In genomic region chr13:28485551-28485950, GRCh38 we compare ENCODE assay signal across 2 cellular contexts.
TF ChIP-seq lines count a peak whose summit lies in the region.

No MANE protein-coding gene starts in this region.

TF ChIP-seq in GM23338, 12 proteins besides CTCF, POLR2A, EP300 and RAD21 (continued from another document):
- TF ChIP-seq, protein P1, sequence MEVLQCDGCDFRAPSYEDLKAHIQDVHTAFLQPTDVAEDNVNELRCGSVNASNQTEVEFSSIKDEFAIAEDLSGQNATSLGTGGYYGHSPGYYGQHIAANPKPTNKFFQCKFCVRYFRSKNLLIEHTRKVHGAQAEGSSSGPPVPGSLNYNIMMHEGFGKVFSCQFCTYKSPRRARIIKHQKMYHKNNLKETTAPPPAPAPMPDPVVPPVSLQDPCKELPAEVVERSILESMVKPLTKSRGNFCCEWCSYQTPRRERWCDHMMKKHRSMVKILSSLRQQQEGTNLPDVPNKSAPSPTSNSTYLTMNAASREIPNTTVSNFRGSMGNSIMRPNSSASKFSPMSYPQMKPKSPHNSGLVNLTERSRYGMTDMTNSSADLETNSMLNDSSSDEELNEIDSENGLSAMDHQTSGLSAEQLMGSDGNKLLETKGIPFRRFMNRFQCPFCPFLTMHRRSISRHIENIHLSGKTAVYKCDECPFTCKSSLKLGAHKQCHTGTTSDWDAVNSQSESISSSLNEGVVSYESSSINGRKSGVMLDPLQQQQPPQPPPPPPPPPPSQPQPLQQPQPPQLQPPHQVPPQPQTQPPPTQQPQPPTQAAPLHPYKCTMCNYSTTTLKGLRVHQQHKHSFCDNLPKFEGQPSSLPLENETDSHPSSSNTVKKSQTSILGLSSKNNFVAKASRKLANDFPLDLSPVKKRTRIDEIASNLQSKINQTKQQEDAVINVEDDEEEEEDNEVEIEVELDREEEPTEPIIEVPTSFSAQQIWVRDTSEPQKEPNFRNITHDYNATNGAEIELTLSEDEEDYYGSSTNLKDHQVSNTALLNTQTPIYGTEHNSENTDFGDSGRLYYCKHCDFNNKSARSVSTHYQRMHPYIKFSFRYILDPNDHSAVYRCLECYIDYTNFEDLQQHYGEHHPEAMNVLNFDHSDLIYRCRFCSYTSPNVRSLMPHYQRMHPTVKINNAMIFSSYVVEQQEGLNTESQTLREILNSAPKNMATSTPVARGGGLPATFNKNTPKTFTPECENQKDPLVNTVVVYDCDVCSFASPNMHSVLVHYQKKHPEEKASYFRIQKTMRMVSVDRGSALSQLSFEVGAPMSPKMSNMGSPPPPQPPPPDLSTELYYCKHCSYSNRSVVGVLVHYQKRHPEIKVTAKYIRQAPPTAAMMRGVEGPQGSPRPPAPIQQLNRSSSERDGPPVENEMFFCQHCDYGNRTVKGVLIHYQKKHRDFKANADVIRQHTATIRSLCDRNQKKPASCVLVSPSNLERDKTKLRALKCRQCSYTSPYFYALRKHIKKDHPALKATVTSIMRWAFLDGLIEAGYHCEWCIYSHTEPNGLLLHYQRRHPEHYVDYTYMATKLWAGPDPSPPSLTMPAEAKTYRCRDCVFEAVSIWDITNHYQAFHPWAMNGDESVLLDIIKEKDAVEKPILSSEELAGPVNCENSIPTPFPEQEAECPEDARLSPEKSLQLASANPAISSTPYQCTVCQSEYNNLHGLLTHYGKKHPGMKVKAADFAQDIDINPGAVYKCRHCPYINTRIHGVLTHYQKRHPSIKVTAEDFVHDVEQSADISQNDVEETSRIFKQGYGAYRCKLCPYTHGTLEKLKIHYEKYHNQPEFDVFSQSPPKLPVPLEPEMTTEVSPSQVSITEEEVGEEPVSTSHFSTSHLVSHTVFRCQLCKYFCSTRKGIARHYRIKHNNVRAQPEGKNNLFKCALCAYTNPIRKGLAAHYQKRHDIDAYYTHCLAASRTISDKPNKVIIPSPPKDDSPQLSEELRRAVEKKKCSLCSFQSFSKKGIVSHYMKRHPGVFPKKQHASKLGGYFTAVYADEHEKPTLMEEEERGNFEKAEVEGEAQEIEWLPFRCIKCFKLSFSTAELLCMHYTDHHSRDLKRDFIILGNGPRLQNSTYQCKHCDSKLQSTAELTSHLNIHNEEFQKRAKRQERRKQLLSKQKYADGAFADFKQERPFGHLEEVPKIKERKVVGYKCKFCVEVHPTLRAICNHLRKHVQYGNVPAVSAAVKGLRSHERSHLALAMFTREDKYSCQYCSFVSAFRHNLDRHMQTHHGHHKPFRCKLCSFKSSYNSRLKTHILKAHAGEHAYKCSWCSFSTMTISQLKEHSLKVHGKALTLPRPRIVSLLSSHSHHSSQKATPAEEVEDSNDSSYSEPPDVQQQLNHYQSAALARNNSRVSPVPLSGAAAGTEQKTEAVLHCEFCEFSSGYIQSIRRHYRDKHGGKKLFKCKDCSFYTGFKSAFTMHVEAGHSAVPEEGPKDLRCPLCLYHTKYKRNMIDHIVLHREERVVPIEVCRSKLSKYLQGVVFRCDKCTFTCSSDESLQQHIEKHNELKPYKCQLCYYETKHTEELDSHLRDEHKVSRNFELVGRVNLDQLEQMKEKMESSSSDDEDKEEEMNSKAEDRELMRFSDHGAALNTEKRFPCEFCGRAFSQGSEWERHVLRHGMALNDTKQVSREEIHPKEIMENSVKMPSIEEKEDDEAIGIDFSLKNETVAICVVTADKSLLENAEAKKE (CRISPR knock-in tag; IDR thresholded peaks at IDR 0.05) = no peak
- TF ChIP-seq, protein P2, sequence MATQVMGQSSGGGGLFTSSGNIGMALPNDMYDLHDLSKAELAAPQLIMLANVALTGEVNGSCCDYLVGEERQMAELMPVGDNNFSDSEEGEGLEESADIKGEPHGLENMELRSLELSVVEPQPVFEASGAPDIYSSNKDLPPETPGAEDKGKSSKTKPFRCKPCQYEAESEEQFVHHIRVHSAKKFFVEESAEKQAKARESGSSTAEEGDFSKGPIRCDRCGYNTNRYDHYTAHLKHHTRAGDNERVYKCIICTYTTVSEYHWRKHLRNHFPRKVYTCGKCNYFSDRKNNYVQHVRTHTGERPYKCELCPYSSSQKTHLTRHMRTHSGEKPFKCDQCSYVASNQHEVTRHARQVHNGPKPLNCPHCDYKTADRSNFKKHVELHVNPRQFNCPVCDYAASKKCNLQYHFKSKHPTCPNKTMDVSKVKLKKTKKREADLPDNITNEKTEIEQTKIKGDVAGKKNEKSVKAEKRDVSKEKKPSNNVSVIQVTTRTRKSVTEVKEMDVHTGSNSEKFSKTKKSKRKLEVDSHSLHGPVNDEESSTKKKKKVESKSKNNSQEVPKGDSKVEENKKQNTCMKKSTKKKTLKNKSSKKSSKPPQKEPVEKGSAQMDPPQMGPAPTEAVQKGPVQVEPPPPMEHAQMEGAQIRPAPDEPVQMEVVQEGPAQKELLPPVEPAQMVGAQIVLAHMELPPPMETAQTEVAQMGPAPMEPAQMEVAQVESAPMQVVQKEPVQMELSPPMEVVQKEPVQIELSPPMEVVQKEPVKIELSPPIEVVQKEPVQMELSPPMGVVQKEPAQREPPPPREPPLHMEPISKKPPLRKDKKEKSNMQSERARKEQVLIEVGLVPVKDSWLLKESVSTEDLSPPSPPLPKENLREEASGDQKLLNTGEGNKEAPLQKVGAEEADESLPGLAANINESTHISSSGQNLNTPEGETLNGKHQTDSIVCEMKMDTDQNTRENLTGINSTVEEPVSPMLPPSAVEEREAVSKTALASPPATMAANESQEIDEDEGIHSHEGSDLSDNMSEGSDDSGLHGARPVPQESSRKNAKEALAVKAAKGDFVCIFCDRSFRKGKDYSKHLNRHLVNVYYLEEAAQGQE (IDR thresholded peaks at IDR 0.05; ENCODE audit: unreplicated experiment) = no peak
- no peak for TF ChIP-seq EZH2 (IDR thresholded peaks at IDR 0.05; ENCODE audit: low read depth, unreplicated experiment)
- TF ChIP-seq CREB1 (CRISPR knock-in tag; IDR thresholded peaks at IDR 0.05; ENCODE audit: low read depth) = no peak
- no peak for TF ChIP-seq JUNB (IDR thresholded peaks at IDR 0.05; ENCODE audit: unreplicated experiment)

TF ChIP-seq in WTC11, 78 proteins besides CTCF, POLR2A, EP300 and RAD21 (continued from another document):
- TF ChIP-seq, protein P3, sequence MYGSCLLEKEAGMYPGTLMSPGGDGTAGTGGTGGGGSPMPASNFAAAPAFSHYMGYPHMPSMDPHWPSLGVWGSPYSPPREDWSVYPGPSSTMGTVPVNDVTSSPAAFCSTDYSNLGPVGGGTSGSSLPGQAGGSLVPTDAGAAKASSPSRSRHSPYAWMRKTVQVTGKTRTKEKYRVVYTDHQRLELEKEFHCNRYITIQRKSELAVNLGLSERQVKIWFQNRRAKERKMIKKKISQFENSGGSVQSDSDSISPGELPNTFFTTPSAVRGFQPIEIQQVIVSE (CRISPR knock-in tag; IDR thresholded peaks at IDR 0.05; ENCODE audit: borderline replicate concordance) = no peak
- TF ChIP-seq, protein P4, sequence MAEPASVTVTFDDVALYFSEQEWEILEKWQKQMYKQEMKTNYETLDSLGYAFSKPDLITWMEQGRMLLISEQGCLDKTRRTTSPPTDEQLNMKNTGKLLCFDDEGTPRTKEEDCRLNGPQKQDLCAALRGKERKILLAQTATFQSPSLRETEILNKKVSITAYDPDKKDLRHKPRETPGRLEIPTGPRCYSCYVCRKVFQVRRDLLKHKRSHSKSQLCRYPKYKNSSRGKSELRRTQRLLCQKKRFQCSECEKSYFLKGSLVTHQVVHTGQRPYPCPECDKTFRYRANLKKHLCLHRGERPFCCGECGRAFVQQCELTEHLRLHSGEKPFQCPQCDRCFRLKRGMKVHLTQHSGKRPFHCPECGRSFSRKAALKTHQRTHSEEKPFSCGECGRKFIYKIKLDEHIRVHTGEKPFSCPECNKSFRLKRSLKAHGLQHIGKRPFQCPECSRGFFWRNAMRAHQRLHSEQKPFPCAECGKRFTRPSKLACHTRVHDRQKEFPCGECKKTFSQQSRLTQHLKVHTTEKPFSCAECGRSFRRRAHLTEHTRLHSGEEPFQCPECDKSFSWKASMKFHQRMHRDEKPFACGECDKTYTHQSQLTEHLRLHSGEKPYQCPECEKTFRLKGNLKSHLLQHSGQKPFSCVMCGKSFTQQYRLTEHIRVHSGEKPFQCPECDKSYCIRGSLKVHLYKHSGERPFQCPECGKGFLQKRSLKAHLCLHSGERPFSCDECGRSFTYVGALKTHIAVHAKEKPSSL (CRISPR knock-in tag; conservative IDR thresholded peaks at IDR 0.05) = no peak
- TF ChIP-seq USF1 (CRISPR knock-in tag; IDR thresholded peaks at IDR 0.05) = no peak
- TF ChIP-seq, protein P5, sequence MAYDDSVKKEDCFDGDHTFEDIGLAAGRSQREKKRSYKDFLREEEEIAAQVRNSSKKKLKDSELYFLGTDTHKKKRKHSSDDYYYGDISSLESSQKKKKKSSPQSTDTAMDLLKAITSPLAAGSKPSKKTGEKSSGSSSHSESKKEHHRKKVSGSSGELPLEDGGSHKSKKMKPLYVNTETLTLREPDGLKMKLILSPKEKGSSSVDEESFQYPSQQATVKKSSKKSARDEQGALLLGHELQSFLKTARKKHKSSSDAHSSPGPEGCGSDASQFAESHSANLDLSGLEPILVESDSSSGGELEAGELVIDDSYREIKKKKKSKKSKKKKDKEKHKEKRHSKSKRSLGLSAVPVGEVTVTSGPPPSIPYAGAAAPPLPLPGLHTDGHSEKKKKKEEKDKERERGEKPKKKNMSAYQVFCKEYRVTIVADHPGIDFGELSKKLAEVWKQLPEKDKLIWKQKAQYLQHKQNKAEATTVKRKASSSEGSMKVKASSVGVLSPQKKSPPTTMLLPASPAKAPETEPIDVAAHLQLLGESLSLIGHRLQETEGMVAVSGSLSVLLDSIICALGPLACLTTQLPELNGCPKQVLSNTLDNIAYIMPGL (CRISPR knock-in tag; IDR thresholded peaks at IDR 0.05) = no peak
- no peak for TF ChIP-seq FOXK1 (CRISPR knock-in tag; IDR thresholded peaks at IDR 0.05)
- TF ChIP-seq, protein P6, sequence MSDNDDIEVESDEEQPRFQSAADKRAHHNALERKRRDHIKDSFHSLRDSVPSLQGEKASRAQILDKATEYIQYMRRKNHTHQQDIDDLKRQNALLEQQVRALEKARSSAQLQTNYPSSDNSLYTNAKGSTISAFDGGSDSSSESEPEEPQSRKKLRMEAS (CRISPR knock-in tag; IDR thresholded peaks at IDR 0.05) = no peak
